ENCODE assay signal across 37 cellular contexts in genomic region chr18:60889442-60889841, GRCh38.
"Had no signal": no experiment of that assay in that cellular context is flagged by ENCODE, and none has a peak within 500 bp of the region (broad histone marks: within the 10 kb centered on the region; RNA-seq: fewer than 3 reads in every experiment).

No MANE protein-coding gene starts in this region.

- H3K36me3 Mint-ChIP-seq: activated naive CD4-positive, alpha-beta T cell treated with anti-CD3 and anti-CD28 coated beads, Interleukin-2, amount 10 ng/mL, durations not matched to agents 7 days and 5 days; activated naive CD4-positive, alpha-beta T cell treated with anti-CD3 and anti-CD28 coated beads, Interleukin-2, amount 50 U/mL, for 24 hours; activated naive CD8-positive, alpha-beta T cell; activated naive CD8-positive, alpha-beta T cell treated with anti-CD3 and anti-CD28 coated beads for 36 hours; activated naive CD8-positive, alpha-beta T cell treated with anti-CD3 and anti-CD28 coated beads, Interleukin-2, amount 10 ng/mL, durations not matched to agents 7 days and 5 days; brain had no signal

- H3K36me3 ChIP-seq: adrenal gland, ascending aorta, brain microvascular endothelial cell, breast epithelium, cardiac muscle cell had no signal

- H3K27ac Mint-ChIP-seq: activated naive CD4-positive, alpha-beta T cell treated with anti-CD3 and anti-CD28 coated beads for 36 hours; activated naive CD4-positive, alpha-beta T cell treated with anti-CD3 and anti-CD28 coated beads, Interleukin-2, amount 10 ng/mL, durations not matched to agents 7 days and 5 days; activated naive CD4-positive, alpha-beta T cell treated with anti-CD3 and anti-CD28 coated beads, Interleukin-2, amount 50 U/mL, for 24 hours; activated naive CD8-positive, alpha-beta T cell; activated naive CD8-positive, alpha-beta T cell treated with anti-CD3 and anti-CD28 coated beads for 36 hours; activated naive CD8-positive, alpha-beta T cell treated with anti-CD3 and anti-CD28 coated beads, Interleukin-2, amount 10 ng/mL, durations not matched to agents 7 days and 5 days; activated naive CD8-positive, alpha-beta T cell treated with anti-CD3 and anti-CD28 coated beads, Interleukin-2, amount 50 U/mL, for 24 hours; activated T-cell treated with anti-CD3 and anti-CD28 coated beads, Interleukin-2, amount 50 U/mL, for 24 hours; activated T-cell treated with anti-CD3 and anti-CD28 coated beads, Interleukin-2, amount 50 U/mL, for 72 hours; activated T-helper 1 cell treated with anti-CD3 and anti-CD28 coated beads, Interleukin-12 subunit alpha, Interleukin-12 subunit beta, Interleukin-2, Interleukin-4 antibody, amounts not matched to agents 30 ng/mL and 10 ng/mL and 1 ng/mL, durations not matched to agents 14 hours and 24 hours and 36 hours; activated T-helper 17 cell treated with anti-CD3 and anti-CD28 coated beads, Interleukin-2, amount 50 U/mL, for 72 hours; activated T-helper 2 cell treated with anti-CD3 and anti-CD28 coated beads, Interferon-gamma antibody, Interleukin-2, Interleukin-4, amounts not matched to agents 10 μg/mL and 5 μg/mL and 100 μg/mL, durations not matched to agents 14 hours and 24 hours and 36 hours; brain had no signal

- H3K27me3 ChIP-seq: adrenal gland, ascending aorta, body of pancreas, brain microvascular endothelial cell, breast epithelium, cardiac muscle cell had no signal

- ATAC-seq: activated naive CD8-positive, alpha-beta T cell treated with anti-CD3 and anti-CD28 coated beads, Interleukin-2, amount 50 U/mL, for 24 hours; activated T-cell treated with anti-CD3 and anti-CD28 coated beads, Interleukin-2, amount 50 U/mL, for 4 hours; activated T-cell treated with anti-CD3 and anti-CD28 coated beads, Interleukin-2, amount 50 U/mL, for 72 hours; activated T-helper 17 cell treated with anti-CD3 and anti-CD28 coated beads, Interleukin-2, amount 50 U/mL, for 72 hours; body of pancreas had no signal

- H3K4me1 ChIP-seq: adrenal gland, body of pancreas, breast epithelium had no signal

- DNase-seq: activated effector memory CD4-positive, alpha-beta T cell treated with anti-CD3 and anti-CD28 coated beads, Interleukin-2, amount 50 U/mL, for 16 hours; activated effector memory CD4-positive, alpha-beta T cell treated with Interleukin-2 at 50 U/mL for 16 hours; activated gamma-delta T cell; activated gamma-delta T cell treated with Interleukin-2 at 50 U/mL for 16 hours; activated naive CD4-positive, alpha-beta T cell; activated naive CD4-positive, alpha-beta T cell treated with anti-CD3 and anti-CD28 coated beads for 36 hours; activated naive CD4-positive, alpha-beta T cell treated with anti-CD3 and anti-CD28 coated beads, Interleukin-2, amount 10 ng/mL, durations not matched to agents 7 days and 5 days; activated naive CD4-positive, alpha-beta T cell treated with anti-CD3 and anti-CD28 coated beads, Interleukin-2, amount 50 U/mL, for 16 hours; activated naive CD4-positive, alpha-beta T cell treated with Interleukin-2 at 50 U/mL for 16 hours; activated naive CD8-positive, alpha-beta T cell treated with anti-CD3 and anti-CD28 coated beads for 36 hours; activated naive CD8-positive, alpha-beta T cell treated with anti-CD3 and anti-CD28 coated beads, Interleukin-2, amount 10 ng/mL, durations not matched to agents 7 days and 5 days; activated naive CD8-positive, alpha-beta T cell treated with anti-CD3 and anti-CD28 coated beads, Interleukin-2, amount 50 U/mL, for 24 hours; activated T-cell treated with anti-CD3 and anti-CD28 coated beads, Interleukin-2, amount 50 U/mL, for 1 hour; activated T-cell treated with anti-CD3 and anti-CD28 coated beads, Interleukin-2, amount 50 U/mL, for 24 hours; activated T-cell treated with anti-CD3 and anti-CD28 coated beads, Interleukin-2, amount 50 U/mL, for 4 hours; activated T-cell treated with anti-CD3 and anti-CD28 coated beads, Interleukin-2, amount 50 U/mL, for 48 hours; activated T-cell treated with anti-CD3 and anti-CD28 coated beads, Interleukin-2, amount 50 U/mL, for 72 hours; adrenal gland; amniotic stem cell; amygdala; anterior cingulate cortex; aorta; body of pancreas; brain microvascular endothelial cell; caudate nucleus; central memory CD4-positive, alpha-beta T cell; cerebellar nuclear complex had no signal

- H3K9me3 Mint-ChIP-seq: activated naive CD4-positive, alpha-beta T cell treated with anti-CD3 and anti-CD28 coated beads, Interleukin-2, amount 50 U/mL, for 24 hours; activated naive CD8-positive, alpha-beta T cell treated with anti-CD3 and anti-CD28 coated beads for 36 hours; activated naive CD8-positive, alpha-beta T cell treated with anti-CD3 and anti-CD28 coated beads, Interleukin-2, amount 10 ng/mL, durations not matched to agents 7 days and 5 days; activated naive CD8-positive, alpha-beta T cell treated with anti-CD3 and anti-CD28 coated beads, Interleukin-2, amount 50 U/mL, for 24 hours; activated T-cell treated with anti-CD3 and anti-CD28 coated beads, Interleukin-2, amount 50 U/mL, for 4 hours; activated T-cell treated with anti-CD3 and anti-CD28 coated beads, Interleukin-2, amount 50 U/mL, for 72 hours; brain; central memory CD8-positive, alpha-beta T cell had no signal

- H3K4me3 ChIP-seq: adrenal gland, ascending aorta, body of pancreas, breast epithelium, cardiac muscle cell had no signal

- H3K27ac ChIP-seq: adrenal gland, ascending aorta, body of pancreas, brain microvascular endothelial cell, breast epithelium, cardiac muscle cell had no signal
